Comparison of ENCODE assay signal across 32 cellular contexts in genomic region chr9:17472126-17472525, GRCh38.
"Had no signal": no experiment of that assay in that cellular context is flagged by ENCODE, and none has a peak within 500 bp of the region (broad histone marks: within the 10 kb centered on the region; RNA-seq: fewer than 3 reads in every experiment).

No MANE protein-coding gene starts in this region.

- H3K4me2 ChIP-seq: smooth muscle cell had no signal

- H3K4me1 ChIP-seq: breast epithelium, esophagus muscularis mucosa, pancreas, prostate gland, sigmoid colon, uterus had no signal

- FAIRE-seq: colon, frontal cortex, islet of Langerhans, pancreas had no signal

- H3K9me3 ChIP-seq: breast epithelium, esophagus muscularis mucosa, neutrophil, pancreas, prostate gland, sigmoid colon, uterus had no signal

- ATAC-seq: activated naive CD8-positive, alpha-beta T cell treated with anti-CD3 and anti-CD28 coated beads, Interleukin-2, amount 50 U/mL, for 24 hours; left cardiac atrium; left ventricle myocardium superior; pancreas; stimulated activated memory B cell treated with anti-CD40 and anti-IgM and Interleukin-4, amounts not matched to agents 10 μg/mL and 1 μg/mL and 100 μg/mL, for 72 hours; stimulated activated naive CD8-positive, alpha-beta T cell treated with anti-CD3 and anti-CD28 coated beads, Interleukin-15, amount 100 ng/mL, for 72 hours had no signal

- H3K36me3 ChIP-seq: breast epithelium, neutrophil, pancreas, prostate gland, uterus had no signal

- H3K27me3 ChIP-seq: breast epithelium, esophagus muscularis mucosa, neutrophil, pancreas, sigmoid colon, uterus had no signal

- DNase-seq: activated CD4-positive, alpha-beta T cell treated with anti-CD3 and anti-CD28 coated beads for 4 hours; activated CD4-positive, alpha-beta T cell treated with anti-CD3 and anti-CD28 coated beads, Interleukin-2, amount 50 U/mL, for 48 hours; activated CD8-positive, alpha-beta memory T cell treated with anti-CD3 and anti-CD28 coated beads for 24 hours; activated CD8-positive, alpha-beta memory T cell treated with anti-CD3 and anti-CD28 coated beads, Interleukin-2, amount 50 U/mL, for 48 hours; activated gamma-delta T cell; activated naive CD8-positive, alpha-beta T cell treated with anti-CD3 and anti-CD28 coated beads, Interleukin-2, amount 50 U/mL, for 24 hours; activated T-cell treated with anti-CD3 and anti-CD28 coated beads, Interleukin-2, amount 50 U/mL, for 24 hours; amygdala; dermis blood vessel endothelial cell; effector CD4-positive, alpha-beta T cell; left cardiac atrium; left ventricle myocardium superior; pancreas; retina; sigmoid colon; stimulated activated CD4-positive, alpha-beta T cell treated with anti-CD3 and anti-CD28 coated beads, Interleukin-1b, Interleukin-23, amount 100 ng/mL, for 48 hours; stimulated activated CD4-positive, alpha-beta T cell treated with anti-CD3 and anti-CD28 coated beads, Interleukin-4, amount 100 ng/mL, for 4 hours; stimulated activated CD8-positive, alpha-beta memory T cell treated with anti-CD3 and anti-CD28 coated beads, Interleukin-4, amount 100 ng/mL, for 48 hours; stimulated activated naive CD8-positive, alpha-beta T cell treated with anti-CD3 and anti-CD28 coated beads, Interleukin-15, amount 100 ng/mL, for 72 hours; substantia nigra; T-helper 1 cell; uterus had no signal

- H3K4me3 ChIP-seq: breast epithelium, esophagus muscularis mucosa, pancreas, prostate gland, sigmoid colon, smooth muscle cell, uterus had no signal

- H3K27ac ChIP-seq: breast epithelium, esophagus muscularis mucosa, neutrophil, pancreas, prostate gland, sigmoid colon, uterus, VCaP had no signal
